Comparison of ENCODE assay signal across 27 cellular contexts in genomic region chr19:20470345-20471119, GRCh38.
"Had no signal": no experiment of that assay in that cellular context is flagged by ENCODE, and none has a peak within 500 bp of the region (broad histone marks: within the 10 kb centered on the region; RNA-seq: fewer than 3 reads in every experiment).

No MANE protein-coding gene starts in this region.

- H3K36me3 ChIP-seq: gastrocnemius medialis, tibial artery, WERI-Rb-1 had no signal

- H3K27ac Mint-ChIP-seq: activated CD4-positive, alpha-beta memory T cell treated with anti-CD3 and anti-CD28 coated beads for 36 hours; activated CD4-positive, alpha-beta T cell treated with anti-CD3 and anti-CD28 coated beads, Interleukin-2, amount 10 ng/mL, durations not matched to agents 24 days and 14 days; activated T-helper 1 cell treated with anti-CD3 and anti-CD28 coated beads, Interleukin-12 subunit alpha, Interleukin-12 subunit beta, Interleukin-2, Interleukin-4 antibody, amounts not matched to agents 30 ng/mL and 10 ng/mL and 1 ng/mL, durations not matched to agents 14 hours and 24 hours and 36 hours; effector memory CD8-positive, alpha-beta T cell; natural killer cell treated with Interleukin-12 subunit alpha and Interleukin-12 subunit beta and Interleukin-15 and Interleukin-18, amount 100 ng/mL, for 72 hours; stimulated activated effector memory CD8-positive, alpha-beta T cell treated with anti-CD3 and anti-CD28 coated beads, Interleukin-12 subunit alpha, Interleukin-12 subunit beta, amount 100 ng/mL, for 72 hours; stimulated activated naive CD8-positive, alpha-beta T cell treated with anti-CD3 and anti-CD28 coated beads, Interleukin-15, Interleukin-2, amounts not matched to agents 100 ng/mL and 50 ng/mL, for 24 hours had no signal

- DNase-seq: activated CD4-positive, alpha-beta memory T cell treated with anti-CD3 and anti-CD28 coated beads for 36 hours; activated CD4-positive, alpha-beta T cell treated with anti-CD3 and anti-CD28 coated beads, Interleukin-2, amount 10 ng/mL, durations not matched to agents 24 days and 14 days; activated CD4-positive, CD25-positive, alpha-beta regulatory T cell treated with anti-CD3 and anti-CD28 coated beads, Interleukin-2, amount 50 U/mL, for 72 hours; activated CD8-positive, alpha-beta memory T cell treated with anti-CD3 and anti-CD28 coated beads, Interleukin-2, amount 50 U/mL, for 4 hours; activated gamma-delta T cell treated with Interleukin-2 at 50 U/mL for 16 hours; activated naive CD4-positive, alpha-beta T cell treated with anti-CD3 and anti-CD28 coated beads, Interleukin-2, amount 50 U/mL, for 16 hours; activated T-cell treated with anti-CD3 and anti-CD28 coated beads, Interleukin-2, amount 50 U/mL, for 1 hour; amniotic stem cell; cortex of kidney; effector memory CD8-positive, alpha-beta T cell; erythroblast; gastrocnemius medialis; glutamatergic neuron; left colon; mesenchymal stem cell; mucosa of descending colon; stimulated activated CD4-positive, alpha-beta T cell treated with anti-CD3 and anti-CD28 coated beads, Interleukin-12 subunit alpha, Interleukin-12 subunit beta, amount 100 ng/mL, for 4 hours; stimulated activated CD4-positive, alpha-beta T cell treated with anti-CD3 and anti-CD28 coated beads, Interleukin-4, amount 100 ng/mL, for 1 hour; substantia nigra; tibial artery; WERI-Rb-1 had no signal

- H3K9me3 Mint-ChIP-seq: stimulated activated effector memory CD8-positive, alpha-beta T cell treated with anti-CD3 and anti-CD28 coated beads, Interleukin-12 subunit alpha, Interleukin-12 subunit beta, amount 100 ng/mL, for 72 hours had no signal

- H3K27ac ChIP-seq: gastrocnemius medialis, skin epidermis, tibial artery, WERI-Rb-1 had no signal

- H3K4me1 Mint-ChIP-seq: activated CD4-positive, alpha-beta T cell treated with anti-CD3 and anti-CD28 coated beads, Interleukin-2, amount 10 ng/mL, durations not matched to agents 24 days and 14 days; stimulated activated effector memory CD8-positive, alpha-beta T cell treated with anti-CD3 and anti-CD28 coated beads, Interleukin-12 subunit alpha, Interleukin-12 subunit beta, amount 100 ng/mL, for 72 hours had no signal

- ATAC-seq: effector memory CD8-positive, alpha-beta T cell; gastrocnemius medialis; left colon; mucosa of descending colon; natural killer cell treated with Interleukin-12 subunit alpha and Interleukin-12 subunit beta and Interleukin-15 and Interleukin-18, amount 100 ng/mL, for 72 hours; sciatic nerve; stimulated activated effector memory CD8-positive, alpha-beta T cell treated with anti-CD3 and anti-CD28 coated beads, Interleukin-12 subunit alpha, Interleukin-12 subunit beta, amount 100 ng/mL, for 72 hours had no signal

- H3K4me3 ChIP-seq: gastrocnemius medialis, mucosa of descending colon, skin epidermis, tibial artery had no signal

- H3K36me3 Mint-ChIP-seq: activated CD4-positive, alpha-beta memory T cell treated with anti-CD3 and anti-CD28 coated beads for 36 hours; stimulated activated effector memory CD8-positive, alpha-beta T cell treated with anti-CD3 and anti-CD28 coated beads, Interleukin-12 subunit alpha, Interleukin-12 subunit beta, amount 100 ng/mL, for 72 hours had no signal

- H3K27me3 Mint-ChIP-seq: activated CD4-positive, alpha-beta memory T cell treated with anti-CD3 and anti-CD28 coated beads for 36 hours; activated CD4-positive, alpha-beta T cell treated with anti-CD3 and anti-CD28 coated beads, Interleukin-2, amount 10 ng/mL, durations not matched to agents 24 days and 14 days; natural killer cell treated with Interleukin-12 subunit alpha and Interleukin-12 subunit beta and Interleukin-15 and Interleukin-18, amount 100 ng/mL, for 72 hours; stimulated activated naive CD8-positive, alpha-beta T cell treated with anti-CD3 and anti-CD28 coated beads, Interleukin-15, Interleukin-2, amounts not matched to agents 100 ng/mL and 50 ng/mL, for 24 hours had no signal

- H3K4me3 Mint-ChIP-seq: activated CD4-positive, alpha-beta memory T cell treated with anti-CD3 and anti-CD28 coated beads for 36 hours; activated CD4-positive, alpha-beta T cell treated with anti-CD3 and anti-CD28 coated beads, Interleukin-2, amount 10 ng/mL, durations not matched to agents 24 days and 14 days; activated T-helper 1 cell treated with anti-CD3 and anti-CD28 coated beads, Interleukin-12 subunit alpha, Interleukin-12 subunit beta, Interleukin-2, Interleukin-4 antibody, amounts not matched to agents 30 ng/mL and 10 ng/mL and 1 ng/mL, durations not matched to agents 14 hours and 24 hours and 36 hours; effector memory CD8-positive, alpha-beta T cell; natural killer cell treated with Interleukin-12 subunit alpha and Interleukin-12 subunit beta and Interleukin-15 and Interleukin-18, amount 100 ng/mL, for 72 hours; stimulated activated effector memory CD8-positive, alpha-beta T cell treated with anti-CD3 and anti-CD28 coated beads, Interleukin-12 subunit alpha, Interleukin-12 subunit beta, amount 100 ng/mL, for 72 hours; stimulated activated naive CD8-positive, alpha-beta T cell treated with anti-CD3 and anti-CD28 coated beads, Interleukin-15, Interleukin-2, amounts not matched to agents 100 ng/mL and 50 ng/mL, for 24 hours had no signal

- H3K9me3 ChIP-seq: gastrocnemius medialis, tibial artery had no signal

- H3K4me1 ChIP-seq: gastrocnemius medialis, tibial artery had no signal

- H3K27me3 ChIP-seq: gastrocnemius medialis, tibial artery had no signal
